In genomic region chr11:73313652-73314051, GRCh38 we compare ENCODE assay signal across 10 cellular contexts. TPM values are rescaled to one million over a fixed set of nuclear protein-coding genes. Genes with fewer than 3 reads are reported as not detected.
A peak's percentile ranks its signal among the peaks of the same experiment; 100 is the strongest.
DNase-seq lines count a peak whose midpoint lies in the region; ATAC-seq and TF ChIP-seq lines count a peak whose summit lies in the region.
"Had no signal": no experiment of that assay in that cellular context is flagged by ENCODE, and none has a peak within 500 bp of the region (broad histone marks: within the 10 kb centered on the region; RNA-seq: fewer than 3 reads in every experiment).

No MANE protein-coding gene starts in this region.

- no CpG with 5 or more reads among the region's 1 CpG for WGBS in IMR-90 (ENCODE audit: extremely low coverage in 2 of 2, insufficient read length in 1 of 2), 2 experiments
- WGBS in lung, 2 donors = 17 to 31% methylated on average over 1 of the region's 1 CpG

- peaks cover 30% of the 10 kb centered on the region for H3K9me1 ChIP-seq in IMR-90 (ENCODE audit: insufficient read depth, low read length)

- peak overlapping the region; percentile 47; the same call in 1 of the 2 replicates for H3K4me3 ChIP-seq in IMR-90 (ENCODE audit: insufficient read depth, low read depth, low read length)
- peak overlapping the region; percentile 75 for H3K4me3 ChIP-seq in astrocyte of the cerebellum (ENCODE audit: low read depth, low read length)
- no peak overlapping the region for H3K4me3 ChIP-seq in lung
- peak overlapping the region; percentile 81 for H3K4me3 ChIP-seq in thoracic aorta

- ATAC-seq in IMR-90 (ENCODE audit: low read depth) (no peak), lung (ENCODE audit: insufficient read depth, low FRiP score) (no peak), thoracic aorta (ENCODE audit: insufficient number of reproducible peaks, low FRiP score, low read depth) (no peak), HG02642 (IDR thresholded peaks at IDR 0.05; ENCODE audit: poor library complexity, unreplicated experiment) (no peak)

- no peak for TF ChIP-seq RAD21 in IMR-90 (IDR thresholded peaks at IDR 0.05; ENCODE audit: low read length)

- peaks cover 92% of the 10 kb centered on the region for H4K20me1 ChIP-seq in IMR-90 (ENCODE audit: insufficient read depth, low read length)

- H4K8ac ChIP-seq in IMR-90 (ENCODE audit: low read depth in 2 of 2, low read length in 2 of 2) = peak overlapping the region; percentile 56 to 86; a peak in 3 of 4 replicates

- H3K4me2 ChIP-seq in IMR-90 (ENCODE audit: low read depth, low read length) = peak overlapping the region; percentile 95

- TF ChIP-seq CTCF in IMR-90 (conservative IDR thresholded peaks at IDR 0.05; ENCODE audit: low read depth, low read length) (no peak), astrocyte of the cerebellum (IDR thresholded peaks at IDR 0.05; ENCODE audit: low read depth, low read length, missing control alignments) (no peak), lung (IDR thresholded peaks at IDR 0.05; ENCODE audit: control extremely low read depth, extremely low read depth) (no peak), thoracic aorta (IDR thresholded peaks at IDR 0.05) (no peak)

- no peak overlapping the region for H2AFZ ChIP-seq in IMR-90 (replicated peaks; ENCODE audit: low read length, poor library complexity)

- TF ChIP-seq POLR2A in IMR-90 (IDR thresholded peaks at IDR 0.05; ENCODE audit: low read depth, low read length) = no peak

- H3K9ac ChIP-seq in IMR-90 (ENCODE audit: low read depth, low read length) = peak overlapping the region; percentile 83

- peaks cover 60% of the 10 kb centered on the region for H3K4me1 ChIP-seq in IMR-90 (ENCODE audit: control insufficient read depth, insufficient read depth, low read length)
- H3K4me1 ChIP-seq in lung (ENCODE audit: control insufficient read depth in 2 of 2, insufficient read depth in 2 of 2, low read length in 2 of 2) = peaks cover 22 to 55% of the 10 kb centered on the region in 2 donors
- peaks cover 43 to 75% of the 10 kb centered on the region in 2 donors for H3K4me1 ChIP-seq in thoracic aorta (ENCODE audit: control insufficient read depth in 1 of 2, low read depth in 2 of 2)

- peak overlapping the region; percentile 98 for H2AK9ac ChIP-seq in IMR-90 (replicated peaks; ENCODE audit: low read depth, low read length, poor library complexity)

- peaks cover 4 to 67% of the 10 kb centered on the region in 2 experiments; a peak in 2 of 4 replicates for H3K79me1 ChIP-seq in IMR-90 (ENCODE audit: low read depth in 1 of 2, low read length in 2 of 2)

- POLR2A ChIA-PET in IMR-90 (lab: Charles Lee; ENCODE audit: unreplicated experiment) = interaction anchor here (0.6 kb wide), 1 partner anchor 22 kb away, joined by 4 read pairs; no protein-coding TSS in a partner anchor

- H3K9me3 ChIP-seq in IMR-90 (ENCODE audit: control insufficient read depth, insufficient read depth, low read length) (no peaks in the 10 kb centered on the region), lung (ENCODE audit: control insufficient read depth in 2 of 2, insufficient read depth in 1 of 2, low read length in 1 of 2) (no peaks in the 10 kb centered on the region), thoracic aorta (no peaks in the 10 kb centered on the region)

- peak overlapping the region; percentile 89; the same call in 2 of the 3 replicates for H2BK15ac ChIP-seq in IMR-90 (ENCODE audit: low read depth, low read length)

- no peak overlapping the region for H2BK20ac ChIP-seq in IMR-90 (ENCODE audit: low read depth, low read length)

- peak overlapping the region; percentile 96 for H3K23ac ChIP-seq in IMR-90 (ENCODE audit: low read depth, low read length)

- dilution Hi-C loops in IMR-90 (cut with HindIII; ENCODE audit: low sequenced_read_pairs, unreplicated experiment) = no loop called here

- peak overlapping the region; percentile 88 for H4K91ac ChIP-seq in IMR-90 (ENCODE audit: insufficient read depth, low read depth, low read length)

- BruUV-seq in IMR-90 (replicated peaks; lab: Mats Ljungman, UMichigan) = no TSS peak

- peak overlapping the region; percentile 66 for H3K4ac ChIP-seq in IMR-90 (ENCODE audit: low read depth, low read length)

- H3K36me3 ChIP-seq in IMR-90 (ENCODE audit: control insufficient read depth, insufficient read depth, low read length) = peaks cover 23% of the 10 kb centered on the region; the same call in 1 of the 2 replicates
- H3K36me3 ChIP-seq in lung (ENCODE audit: control insufficient read depth in 2 of 2, insufficient read depth in 2 of 2, low read length in 2 of 2) = no peaks in the 10 kb centered on the region
- peaks cover 6% of the 10 kb centered on the region for H3K36me3 ChIP-seq in thoracic aorta

- intact Hi-C loops in IMR-90 (cut with micrococcal nuclease) = no loop called here

- no peaks in the 10 kb centered on the region for H3K27me3 ChIP-seq in IMR-90 (ENCODE audit: control insufficient read depth, insufficient read depth, low read length)
- no peaks in the 10 kb centered on the region for H3K27me3 ChIP-seq in lung (ENCODE audit: control insufficient read depth, insufficient read depth)
- H3K27me3 ChIP-seq in thoracic aorta (replicated peaks; ENCODE audit: insufficient read depth) = no peaks in the 10 kb centered on the region

- DNase-seq in IMR-90 = no peak
- no peak for DNase-seq in astrocyte of the cerebellum (ENCODE audit: low read depth)
- no peak for DNase-seq in lung (ENCODE audit: low spot score)
- no peak for DNase-seq in thoracic aorta (ENCODE audit: low spot score)
- no peak for DNase-seq in iPS-NIHi7 (ENCODE audit: extremely low spot score)
- DNase-seq in mesenteric fat pad (ENCODE audit: low spot score) = no peak
- DNase-seq: activated naive CD4-positive, alpha-beta T cell treated with anti-CD3 and anti-CD28 coated beads, Interleukin-2, amount 10 ng/mL, durations not matched to agents 7 days and 5 days; NCI-H1436 had no signal

- peak overlapping the region; percentile 50; the same call in 1 of the 2 replicates for H2BK120ac ChIP-seq in IMR-90 (ENCODE audit: low read depth, low read length)

- CTCF ChIA-PET in IMR-90 (lab: Yijun Ruan, JAX) = interaction anchor here (1.6 to 2.3 kb wide), 2 partner anchors 21 to 24 kb away, joined by 4 to 5 read pairs; no protein-coding TSS in a partner anchor

- H4K5ac ChIP-seq in IMR-90 (ENCODE audit: low read depth, low read length) = peak overlapping the region; percentile 14

- in situ Hi-C loops in IMR-90 (cut with MboI; ENCODE audit: low sequenced_read_pairs) (no loop called here), astrocyte of the cerebellum (cut with HindIII; ENCODE audit: low sequenced_read_pairs) (no loop called here)

- H2BK5ac ChIP-seq in IMR-90 (ENCODE audit: low read depth, low read length, poor library complexity, severe bottlenecking) = peak overlapping the region; percentile 75

- H3K27ac ChIP-seq in IMR-90 (ENCODE audit: insufficient read depth, low read length) = peak overlapping the region; percentile 87
- peak overlapping the region; percentile 62 to 81 for H3K27ac ChIP-seq in lung (ENCODE audit: low read depth in 1 of 2, low read length in 1 of 2)
- peak overlapping the region; percentile 98 to 100 for H3K27ac ChIP-seq in thoracic aorta

- peak overlapping the region; percentile 30; the same call in 1 of the 2 replicates for H3K56ac ChIP-seq in IMR-90 (ENCODE audit: extremely low read depth, insufficient read depth, low read length)

- H3K14ac ChIP-seq in IMR-90 (replicated peaks; ENCODE audit: low read depth, low read length) = peak overlapping the region; percentile 49

- peak overlapping the region; percentile 88 for H2AK5ac ChIP-seq in IMR-90 (ENCODE audit: low read depth, low read length)

- H3K18ac ChIP-seq in IMR-90 (ENCODE audit: low read depth, low read length) = peak overlapping the region; percentile 6; the same call in 1 of the 2 replicates

TF ChIP-seq in IMR-90, 13 proteins besides CTCF, POLR2A, EP300 and RAD21:
- TF ChIP-seq CHD1 (IDR thresholded peaks at IDR 0.05; ENCODE audit: low read depth, low read length) = no peak

RNA-seq across cellular contexts. Expression of gene ARHGEF17, which starts 5.6 kb away (rescaled TPM):
- 19.4 and 21.7 TPM in 2 replicates for total RNA-seq in IMR-90 (2012; rRNA removed)
- 97.7 and 128 TPM in 2 replicates for polyA plus RNA-seq in IMR-90 (2012; rRNA removed)
- polyA plus RNA-seq in IMR-90 (2012; cell fraction: cytosol; rRNA removed) = 30.1 and 51.0 TPM in 2 replicates
- 388 and 880 TPM in 2 replicates for polyA plus RNA-seq in IMR-90 (2012; cell fraction: nucleus; rRNA removed; ENCODE audit: low replicate concordance)
- 10 to 100 TPM; 67.6 to 74.6 TPM for total RNA-seq in lung
- 10 to 100 TPM; 27.9 to 39.4 TPM for polyA plus RNA-seq in lung
- 100 to 1,000 TPM; 244 to 308 TPM for total RNA-seq in thoracic aorta
- total RNA-seq in mesenteric fat pad = 49.8 TPM

RNA-seq across cellular contexts. Expression of gene P2RY6, which starts 41.5 kb away (rescaled TPM):
- total RNA-seq in IMR-90 (2012; rRNA removed) (under 0.01 TPM in 1 of 2 replicates, not detected in the other), lung (1 to 10 TPM; 3.1 to 4.2 TPM), thoracic aorta (10 to 100 TPM in 1 of 2 donors, 1 to 10 TPM in 1; 7.7 to 13.4 TPM), mesenteric fat pad (6.7 TPM)
- polyA plus RNA-seq in IMR-90 (2012; rRNA removed) (0.37 and 0.44 TPM in 2 replicates), lung (10 to 100 TPM in 1 of 2 donors, 1 to 10 TPM in 1; 3.0 to 13.0 TPM)
- 0.67 TPM in 1 of 2 replicates, not detected in the other for polyA plus RNA-seq in IMR-90 (2012; cell fraction: cytosol; rRNA removed)
- polyA plus RNA-seq in IMR-90 (2012; cell fraction: nucleus; rRNA removed; ENCODE audit: low replicate concordance) = 0.45 and 1.5 TPM in 2 replicates
- total RNA-seq: T-helper 2 cell treated with Interferon-gamma antibody and Interleukin-4, amounts not matched to agents 100 ng/mL and 5 ng/mL, for 36 hours had no signal
